Comparison of ENCODE assay signal across 11 cellular contexts in the genomic region with DNA sequence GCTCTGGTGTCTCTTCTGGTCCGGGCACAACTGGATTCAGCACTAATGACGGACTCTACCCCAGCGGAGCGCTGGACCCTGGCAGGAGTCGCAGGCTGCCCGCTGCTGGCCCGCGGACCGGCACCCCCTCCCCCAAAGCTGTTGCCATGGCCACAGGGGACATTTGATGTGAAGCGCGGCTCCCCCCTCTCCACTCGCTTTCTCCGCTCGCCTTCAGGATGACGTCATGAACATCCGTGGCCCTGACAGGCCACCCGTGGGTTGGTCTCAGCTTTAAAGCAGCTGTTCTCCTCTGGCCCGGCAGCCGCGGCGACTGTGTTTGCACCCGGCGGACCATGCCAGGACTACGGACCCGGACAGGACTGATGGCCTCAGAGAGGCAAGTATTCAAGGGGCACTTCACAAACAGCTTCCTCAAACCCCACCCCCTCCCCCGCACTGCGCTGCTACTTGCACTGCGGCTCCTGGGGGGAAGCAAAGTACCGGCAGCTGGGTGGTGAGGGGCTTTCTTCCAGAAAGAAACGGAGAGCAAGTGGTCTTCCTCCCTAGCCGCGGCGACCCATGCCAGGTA. TPM values are rescaled to one million over a fixed set of nuclear protein-coding genes. Genes with fewer than 3 reads are reported as not detected.
DNase-seq lines count a peak whose midpoint lies in the region; ATAC-seq and TF ChIP-seq lines count a peak whose summit lies in the region.
"Had no signal": no experiment of that assay in that cellular context is flagged by ENCODE, and none has a peak within 500 bp of the region (broad histone marks: within the 10 kb centered on the region; RNA-seq: fewer than 3 reads in every experiment).

No MANE protein-coding gene starts in this region.

- DNase-seq in BE2C (peak; percentile 40), HFFc6 (no peak), myocyte (ENCODE audit: low read depth) (peak; percentile 12), left lung (no peak), germinal center (ENCODE audit: low spot score) (no peak)
- DNase-seq: Caco-2, foreskin keratinocyte, IMR-90 had no signal

- TF ChIP-seq CTCF in BE2C (IDR thresholded peaks at IDR 0.05; ENCODE audit: low read depth, low read length) (no peak), HFFc6 (IDR thresholded peaks at IDR 0.05) (no peak), left lung (IDR thresholded peaks at IDR 0.05) (no peak)

- H3K27me3 ChIP-seq in BE2C (peaks cover 31% of the 10 kb centered on the region), left lung (peaks cover 45 to 63% of the 10 kb centered on the region in 2 donors)

- H3K4me3 Mint-ChIP-seq in HFFc6, result peak overlapping the region; percentile 56; the same call in 1 of the 2 replicates

- H3K27me3 Mint-ChIP-seq in HFFc6 (ENCODE audit: insufficient read depth), result peaks cover 48% of the 10 kb centered on the region

- H3K9me3 ChIP-seq in BE2C, result no peaks in the 10 kb centered on the region
- no peaks in the 10 kb centered on the region for H3K9me3 ChIP-seq in left lung
- H3K9me3 ChIP-seq: Caco-2 had no signal

- H3K36me3 ChIP-seq in BE2C, result no peaks in the 10 kb centered on the region
- no peaks in the 10 kb centered on the region for H3K36me3 ChIP-seq in left lung

- H3K9me3 Mint-ChIP-seq in HFFc6, result no peaks in the 10 kb centered on the region

- peaks cover 5% of the 10 kb centered on the region; the same call in 1 of the 2 replicates for H3K4me1 Mint-ChIP-seq in HFFc6 (ENCODE audit: low read depth)

- H3K27ac Mint-ChIP-seq in HFFc6, result no peak overlapping the region

- ATAC-seq in HG03045 (IDR thresholded peaks at IDR 0.05; ENCODE audit: unreplicated experiment) (no peak), HG02571 (IDR thresholded peaks at IDR 0.05; ENCODE audit: unreplicated experiment) (no peak), left lung (no peak)

- peak overlapping the region; percentile 68 for H3K27ac ChIP-seq in angular gyrus (ENCODE audit: low read depth, low read length)
- H3K27ac ChIP-seq in left lung, result no peak overlapping the region
- H3K27ac ChIP-seq: foreskin keratinocyte had no signal

- intact Hi-C loops in left lung (cut with DNase I), result no loop called here

- H3K4me1 ChIP-seq in BE2C (no peaks in the 10 kb centered on the region; the same call in 1 of the 2 replicates), left lung (no peaks in the 10 kb centered on the region)
- H3K4me1 ChIP-seq: Caco-2, foreskin keratinocyte had no signal

- peaks cover 4% of the 10 kb centered on the region; the same call in 1 of the 2 replicates for H3K36me3 Mint-ChIP-seq in HFFc6 (ENCODE audit: low read depth)

- peak overlapping the region; percentile 63 for H3K4me3 ChIP-seq in BE2C (ENCODE audit: low read depth, low read length)
- no peak overlapping the region for H3K4me3 ChIP-seq in left lung

RNA-seq across cellular contexts. Expression of a gene that starts 16.7 kb away (rescaled TPM):
- 72.5 TPM for polyA plus RNA-seq in BE2C (2012; ENCODE audit: insufficient read depth, insufficient read length, low read depth)
- total RNA-seq in HFFc6 (2021; fragmentation: NEBNext Ultra II Directional; extraction: Animal tissue kit (Norgen Biotek cat#: 25700)), result 10 to 100 TPM; 65.4 to 73.4 (median 67.8) TPM
- 50.3 and 52.3 TPM in 2 replicates for total RNA-seq in myocyte
- polyA plus RNA-seq in myocyte (2012), result 28.2 TPM
- total RNA-seq in left lung, result 10 to 100 TPM; 18.8 to 20.7 TPM

RNA-seq across cellular contexts. Expression of a gene that starts 34.4 kb away (rescaled TPM):
- 2.9 TPM for polyA plus RNA-seq in BE2C (2012; ENCODE audit: insufficient read depth, insufficient read length, low read depth)
- 1 to 10 TPM in 1 of 6 experiments, under 1 TPM in 5; 0.47 to 1.5 (median 0.76) TPM for total RNA-seq in HFFc6 (2021; fragmentation: NEBNext Ultra II Directional; extraction: Animal tissue kit (Norgen Biotek cat#: 25700))
- 0.16 and 0.29 TPM in 2 replicates for total RNA-seq in myocyte
- polyA plus RNA-seq in myocyte (2012), result 0.95 TPM
- total RNA-seq in left lung, result 10 to 100 TPM; 15.8 to 23.6 TPM

RNA-seq across cellular contexts. Expression of a gene that starts 58.0 kb away (rescaled TPM):
- 14.9 TPM for polyA plus RNA-seq in BE2C (2012; ENCODE audit: insufficient read depth, insufficient read length, low read depth)
- 1 to 10 TPM; 4.9 to 7.1 (median 6.2) TPM for total RNA-seq in HFFc6 (2021; fragmentation: NEBNext Ultra II Directional; extraction: Animal tissue kit (Norgen Biotek cat#: 25700))
- total RNA-seq in myocyte (7.2 and 9.1 TPM in 2 replicates), left lung (1 to 10 TPM; 4.0 to 4.2 TPM)
- polyA plus RNA-seq in myocyte (2012), result 6.5 TPM

Comparison
In these comparisons a context has a peak if more than half of its experiments do, and no peak if none do; other contexts are left out.
1. DNase-seq: peak in BE2C (single experiment) and myocyte (single experiment); none in HFFc6 (single experiment), left lung (0 of 2) and germinal center (single experiment).
2. RNA of a gene that starts 34.4 kb away (total RNA-seq): 15.8 to 23.6 TPM in left lung; 0.47 to 1.5 TPM in HFFc6 and 0.16 to 0.29 TPM in myocyte; every median in the first group is over 4 times any median in the second.